ENCODE assay signal across 13 cellular contexts in genomic region chr1:23601104-23601967, GRCh38. TPM values are rescaled to one million over a fixed set of nuclear protein-coding genes. Genes with fewer than 3 reads are reported as not detected.
A peak's percentile ranks its signal among the peaks of the same experiment; 100 is the strongest.
DNase-seq lines count a peak whose midpoint lies in the region; ATAC-seq and TF ChIP-seq lines count a peak whose summit lies in the region.
"Had no signal": no experiment of that assay in that cellular context is flagged by ENCODE, and none has a peak within 500 bp of the region (broad histone marks: within the 10 kb centered on the region; RNA-seq: fewer than 3 reads in every experiment).

No MANE protein-coding gene starts in this region.

- H3K4me3 ChIP-seq in Jurkat, Clone E6-1 (ENCODE audit: low read length) = peak overlapping the region; percentile 38
- H3K4me3 ChIP-seq: PC-9, psoas muscle had no signal

- H3K27ac Mint-ChIP-seq in CD4-positive, alpha-beta T cell = peak overlapping the region; percentile 85
- peak overlapping the region; percentile 84 for H3K27ac Mint-ChIP-seq in activated T-helper 17 cell treated with anti-CD3 and anti-CD28 coated beads, Interleukin-2, amount 50 U/mL, for 72 hours
- peak overlapping the region; percentile 90 to 100 (median 94) for H3K27ac Mint-ChIP-seq in naive thymus-derived CD8-positive, alpha-beta T cell

- peak overlapping the region; percentile 85 for H3K4me3 Mint-ChIP-seq in CD4-positive, alpha-beta T cell
- H3K4me3 Mint-ChIP-seq in activated T-helper 17 cell treated with anti-CD3 and anti-CD28 coated beads, Interleukin-2, amount 50 U/mL, for 72 hours = peak overlapping the region; percentile 64
- peak overlapping the region; percentile 76 to 92 (median 86) for H3K4me3 Mint-ChIP-seq in naive thymus-derived CD8-positive, alpha-beta T cell

- peak in 2 of 10 experiments; percentile 33 to 41 for DNase-seq in CD4-positive, alpha-beta T cell
- peak; percentile 98 for DNase-seq in Jurkat, Clone E6-1 (ENCODE audit: low read depth, low spot score)
- DNase-seq in naive thymus-derived CD8-positive, alpha-beta T cell = peak in 7 of 10 donors; percentile 42 to 74 (median 53)
- no peak for DNase-seq in NCI-H2081 (lab: John Stamatoyannopoulos, UW)
- no peak for DNase-seq in iPS-NIHi7 (ENCODE audit: extremely low spot score)
- no peak for DNase-seq in UCSD-AML1 (lab: John Stamatoyannopoulos, UW; ENCODE audit: unreplicated experiment)
- DNase-seq: mammary epithelial cell; NCI-H2227 treated with DMSO at 0.1 percent for 48 hours; psoas muscle; stimulated activated CD4-positive, alpha-beta T cell treated with anti-CD3 and anti-CD28 coated beads, Interleukin-1b, Interleukin-23, amount 100 ng/mL, for 48 hours had no signal

- H3K9me3 Mint-ChIP-seq in CD4-positive, alpha-beta T cell = no peaks in the 10 kb centered on the region
- H3K9me3 Mint-ChIP-seq in activated T-helper 17 cell treated with anti-CD3 and anti-CD28 coated beads, Interleukin-2, amount 50 U/mL, for 72 hours = no peaks in the 10 kb centered on the region
- H3K9me3 Mint-ChIP-seq in naive thymus-derived CD8-positive, alpha-beta T cell = no peaks in the 10 kb centered on the region

- ATAC-seq in CD4-positive, alpha-beta T cell (ENCODE audit: poor library complexity) = peak; percentile 71
- peak; percentile 34 for ATAC-seq in activated T-helper 17 cell treated with anti-CD3 and anti-CD28 coated beads, Interleukin-2, amount 50 U/mL, for 72 hours (replicated peaks)
- ATAC-seq in naive thymus-derived CD8-positive, alpha-beta T cell = peak; percentile 64 to 73
- ATAC-seq: HCT116, psoas muscle had no signal

- no peaks in the 10 kb centered on the region for H3K36me3 Mint-ChIP-seq in CD4-positive, alpha-beta T cell (ENCODE audit: low read depth)
- H3K36me3 Mint-ChIP-seq in activated T-helper 17 cell treated with anti-CD3 and anti-CD28 coated beads, Interleukin-2, amount 50 U/mL, for 72 hours (ENCODE audit: low read depth) = no peaks in the 10 kb centered on the region
- H3K36me3 Mint-ChIP-seq in naive thymus-derived CD8-positive, alpha-beta T cell = no peaks in the 10 kb centered on the region

- CTCF ChIA-PET in CD4-positive, alpha-beta T cell (lab: Charles Lee) = interaction anchor here (0.7 to 5.2 kb wide), 9 partner anchors 9 to 131 kb away, joined by 3 to 31 read pairs (median 4); partner anchors contain the start of gene ASAP3

- intact Hi-C loops in CD4-positive, alpha-beta T cell (cut with DNase I, micrococcal nuclease) = loop anchor here in 1 of 2 experiments (1.0 to 2.0 kb wide), 3 partner anchors 18 to 26 kb away; no protein-coding TSS in a partner anchor

- peaks cover 84% of the 10 kb centered on the region for H3K4me1 Mint-ChIP-seq in CD4-positive, alpha-beta T cell (ENCODE audit: low read depth)
- peaks cover 32% of the 10 kb centered on the region for H3K4me1 Mint-ChIP-seq in activated T-helper 17 cell treated with anti-CD3 and anti-CD28 coated beads, Interleukin-2, amount 50 U/mL, for 72 hours
- peaks cover 49 to 93% (median 85%) of the 10 kb centered on the region in 4 donors for H3K4me1 Mint-ChIP-seq in naive thymus-derived CD8-positive, alpha-beta T cell

- no peaks in the 10 kb centered on the region for H3K9me3 ChIP-seq in CD4-positive, alpha-beta T cell (ENCODE audit: control insufficient read depth, low read length)
- H3K9me3 ChIP-seq: psoas muscle had no signal

- POLR2A ChIA-PET in CD4-positive, alpha-beta T cell (lab: Charles Lee) = interaction anchor here (0.8 to 14.0 kb wide), 15 partner anchors 9 to 233 kb away, joined by 3 to 180 read pairs (median 18); partner anchors contain the start of genes ID3 and RPL11
- POLR2A ChIA-PET in naive thymus-derived CD8-positive, alpha-beta T cell (lab: Charles Lee) = interaction anchor here (0.7 to 12.2 kb wide), 18 partner anchors 9 to 1646 kb away, joined by 3 to 359 read pairs (median 8); partner anchors contain the start of gene ID3

- H3K27me3 ChIP-seq in CD4-positive, alpha-beta T cell (ENCODE audit: control insufficient read depth, insufficient read depth, low read length) = no peaks in the 10 kb centered on the region

- no peaks in the 10 kb centered on the region for H3K27me3 Mint-ChIP-seq in CD4-positive, alpha-beta T cell
- H3K27me3 Mint-ChIP-seq in activated T-helper 17 cell treated with anti-CD3 and anti-CD28 coated beads, Interleukin-2, amount 50 U/mL, for 72 hours = no peaks in the 10 kb centered on the region
- H3K27me3 Mint-ChIP-seq in naive thymus-derived CD8-positive, alpha-beta T cell = no peaks in the 10 kb centered on the region

- peak overlapping the region; percentile 61 for H3K27ac ChIP-seq in CD4-positive, alpha-beta T cell (ENCODE audit: low read depth, low read length)
- H3K27ac ChIP-seq: PC-9, psoas muscle had no signal

- no peak for TF ChIP-seq CTCF in CD4-positive, alpha-beta T cell (IDR thresholded peaks at IDR 0.05)

RNA-seq across cellular contexts. Expression of gene ID3, which starts 42.0 kb away (rescaled TPM):
- 10 to 100 TPM; 89.8 to 90.4 TPM for total RNA-seq in CD4-positive, alpha-beta T cell
- polyA plus RNA-seq in Jurkat, Clone E6-1 (2012; ENCODE audit: insufficient read depth, insufficient read length) = 164 TPM
- total RNA-seq in activated T-helper 17 cell treated with anti-CD3 and anti-CD28 coated beads, Interleukin-2, amount 50 U/mL, for 72 hours = 10 to 100 TPM; 19.5 to 45.2 TPM
- 10 to 100 TPM; 60.9 to 64.8 TPM for total RNA-seq in naive thymus-derived CD8-positive, alpha-beta T cell
- 1 to 10 TPM; 2.7 to 10.0 (median 4.6) TPM for polyA plus RNA-seq in naive thymus-derived CD8-positive, alpha-beta T cell

Comparison
In these comparisons a context has a peak if more than half of its experiments do, and no peak if none do; other contexts are left out.
1. DNase-seq: peak in Jurkat, Clone E6-1 (single experiment) and naive thymus-derived CD8-positive, alpha-beta T cell (7 of 10); none in NCI-H2081 (0 of 2), iPS-NIHi7 (single experiment) and UCSD-AML1 (single experiment).
2. Peak in every context shown above with its lines, with median percentiles within 50 percentile points of each other: ATAC-seq, H3K27ac Mint-ChIP-seq and H3K4me3 Mint-ChIP-seq.